Comparison of ENCODE assay signal across 9 cellular contexts in genomic region chr9:21153688-21154608, GRCh38. TPM values are rescaled to one million over a fixed set of nuclear protein-coding genes. Genes with fewer than 3 reads are reported as not detected.
DNase-seq lines count a peak whose midpoint lies in the region; ATAC-seq lines count a peak whose summit lies in the region.
"Had no signal": no experiment of that assay in that cellular context is flagged by ENCODE, and none has a peak within 500 bp of the region (broad histone marks: within the 10 kb centered on the region; RNA-seq: fewer than 3 reads in every experiment).

No MANE protein-coding gene starts in this region.

- H3K27me3 Mint-ChIP-seq in T-cell (peaks cover 0 to 6% of the 10 kb centered on the region in 2 donors), immature natural killer cell (ENCODE audit: low read depth in 3 of 3) (peaks cover 0 to 3% (median 0%) of the 10 kb centered on the region in 3 donors)

- ATAC-seq in GM21529 (IDR thresholded peaks at IDR 0.05; ENCODE audit: unreplicated experiment) (peak; percentile 89), T-cell (replicated peaks in 1 of 4) (peak; percentile 40 to 78 (median 63)), HG03439 (IDR thresholded peaks at IDR 0.05; ENCODE audit: unreplicated experiment) (no peak)

- POLR2A ChIA-PET in T-cell (lab: Charles Lee): no interaction called here

- DNase-seq in DMS53 (lab: John Stamatoyannopoulos, UW) (peak; percentile 28), DMS53 treated with DMSO at 0.1 percent for 48 hours (lab: John Stamatoyannopoulos, UW; ENCODE audit: unreplicated experiment) (no peak), HT-29 (ENCODE audit: low spot score) (peak; percentile 15), T-cell (no peak), immature natural killer cell (peak; percentile 9 to 41 (median 24))
- no peak for DNase-seq in stimulated activated naive CD4-positive, alpha-beta T cell treated with Interleukin-2 at 50 U/mL for 16 hours (lab: John Stamatoyannopoulos, UW)

- H3K27ac Mint-ChIP-seq in T-cell (no peak overlapping the region), immature natural killer cell (peak overlapping the region in 2 of 6 donors; percentile 4 to 70)

- CTCF ChIA-PET in T-cell (lab: Charles Lee): interaction anchor here (1.1 to 1.2 kb wide), 2 partner anchors 10 to 301 kb away, joined by 3 to 4 read pairs; no protein-coding TSS in a partner anchor

- H3K4me1 Mint-ChIP-seq in T-cell (peaks cover 8 to 9% (median 9%) of the 10 kb centered on the region in 3 donors), immature natural killer cell (peaks cover 10 to 25% of the 10 kb centered on the region in 2 donors)

- peaks cover 2% of the 10 kb centered on the region for H3K36me3 Mint-ChIP-seq in T-cell
- peaks cover 0 to 6% (median 0%) of the 10 kb centered on the region in 3 donors for H3K36me3 Mint-ChIP-seq in immature natural killer cell

- H3K9me3 Mint-ChIP-seq in T-cell (peaks cover 4 to 7% (median 7%) of the 10 kb centered on the region in 3 donors), immature natural killer cell (peaks cover 0 to 9% (median under 1%) of the 10 kb centered on the region in 6 donors)

- H3K4me3 Mint-ChIP-seq in T-cell (no peak overlapping the region), immature natural killer cell (peak overlapping the region in 2 of 5 donors; percentile 30 to 34)

RNA-seq across cellular contexts. Expression of gene IFNW1, which starts 12.3 kb away (rescaled TPM):
- not detected in 2 replicates for total RNA-seq in HT-29 (2014; rRNA removed; shearing (Covaris generic))
- total RNA-seq in T-cell: not detected
- not detected for polyA plus RNA-seq in immature natural killer cell
- total RNA-seq: activated CD8-positive, alpha-beta memory T cell treated with anti-CD3 and anti-CD28 coated beads for 36 hours had no signal

RNA-seq across cellular contexts. Expression of gene IFNA21, which starts 12.5 kb away (rescaled TPM):
- not detected in 2 replicates for total RNA-seq in HT-29 (2014; rRNA removed; shearing (Covaris generic))
- not detected for total RNA-seq in T-cell
- polyA plus RNA-seq in immature natural killer cell: not detected
- total RNA-seq: activated CD8-positive, alpha-beta memory T cell treated with anti-CD3 and anti-CD28 coated beads for 36 hours had no signal

RNA-seq across cellular contexts. Expression of gene IFNA4, which starts 33.4 kb away (rescaled TPM):
- not detected in 2 replicates for total RNA-seq in HT-29 (2014; rRNA removed; shearing (Covaris generic))
- total RNA-seq in T-cell: not detected
- not detected for polyA plus RNA-seq in immature natural killer cell
- total RNA-seq: activated CD8-positive, alpha-beta memory T cell treated with anti-CD3 and anti-CD28 coated beads for 36 hours had no signal

RNA-seq across cellular contexts. Expression of gene IFNA7, which starts 48.1 kb away (rescaled TPM):
- not detected in 2 replicates for total RNA-seq in HT-29 (2014; rRNA removed; shearing (Covaris generic))
- not detected for total RNA-seq in T-cell
- not detected for polyA plus RNA-seq in immature natural killer cell
- total RNA-seq: activated CD8-positive, alpha-beta memory T cell treated with anti-CD3 and anti-CD28 coated beads for 36 hours had no signal

RNA-seq across cellular contexts. Expression of gene IFNA10, which starts 53.0 kb away (rescaled TPM):
- total RNA-seq in HT-29 (2014; rRNA removed; shearing (Covaris generic)): not detected in 2 replicates
- total RNA-seq in T-cell: not detected
- polyA plus RNA-seq in immature natural killer cell: not detected
- total RNA-seq: activated CD8-positive, alpha-beta memory T cell treated with anti-CD3 and anti-CD28 coated beads for 36 hours had no signal

Comparison
In these comparisons a context has a peak if more than half of its experiments do, and no peak if none do; other contexts are left out.
1. DNase-seq: peak in DMS53 (single experiment), HT-29 (single experiment) and immature natural killer cell (3 of 3); none in DMS53 treated with DMSO at 0.1 percent for 48 hours (single experiment), T-cell (0 of 34) and stimulated activated naive CD4-positive, alpha-beta T cell treated with Interleukin-2 at 50 U/mL for 16 hours (single experiment).